In genomic region chr20:36646678-36647077, GRCh38 we compare ENCODE assay signal across 1 cellular context.
TF ChIP-seq lines count a peak whose summit lies in the region.

No MANE protein-coding gene starts in this region.

TF ChIP-seq in H1, 55 proteins besides CTCF, POLR2A, EP300 and RAD21:
- TF ChIP-seq KDM4A (IDR thresholded peaks at IDR 0.05; ENCODE audit: low read depth, low read length, severe bottlenecking) (no peak), YY1 (IDR thresholded peaks at IDR 0.05; ENCODE audit: low read depth, low read length) (no peak), HDAC6 (IDR thresholded peaks at IDR 0.05; ENCODE audit: low read depth, low read length) (no peak), GTF2F1 (IDR thresholded peaks at IDR 0.05; ENCODE audit: borderline replicate concordance, low read depth, low read length) (no peak), TEAD4 (IDR thresholded peaks at IDR 0.05; ENCODE audit: low read depth, low read length) (no peak)
